Comparison of ENCODE assay signal across 11 cellular contexts in genomic region chr3:3801510-3801841, GRCh38. TPM values are rescaled to one million over a fixed set of nuclear protein-coding genes. Genes with fewer than 3 reads are reported as not detected.
A peak's percentile ranks its signal among the peaks of the same experiment; 100 is the strongest.
DNase-seq lines count a peak whose midpoint lies in the region; ATAC-seq and TF ChIP-seq lines count a peak whose summit lies in the region.
"Had no signal": no experiment of that assay in that cellular context is flagged by ENCODE, and none has a peak within 500 bp of the region (broad histone marks: within the 10 kb centered on the region; RNA-seq: fewer than 3 reads in every experiment).

No MANE protein-coding gene starts in this region.

- H3K27me3 Mint-ChIP-seq in mesothelial cell of epicardium (ENCODE audit: low read depth): peaks cover 14% of the 10 kb centered on the region

- DNase-seq in cardiac muscle cell (ENCODE audit: low read depth in 1 of 2, low spot score in 1 of 2) (no peak), Right ventricle myocardium inferior (ENCODE audit: missing footprints) (no peak), coronary artery (ENCODE audit: low spot score) (no peak), mesothelial cell of epicardium (ENCODE audit: low spot score in 2 of 2, unreplicated experiment in 2 of 2) (no peak), thoracic aorta (ENCODE audit: low spot score) (no peak), activated gamma-delta T cell (lab: John Stamatoyannopoulos, UW) (no peak)
- DNase-seq: DND-41, left colon had no signal

- H3K9me3 Mint-ChIP-seq in mesothelial cell of epicardium: no peaks in the 10 kb centered on the region

- TF ChIP-seq CTCF in cardiac muscle cell (IDR thresholded peaks at IDR 0.05; ENCODE audit: low read depth, low read length) (no peak), coronary artery (IDR thresholded peaks at IDR 0.05) (no peak), mesothelial cell of epicardium (IDR thresholded peaks at IDR 0.05; ENCODE audit: unreplicated experiment) (no peak), thoracic aorta (IDR thresholded peaks at IDR 0.05) (no peak)

- H3K4me1 ChIP-seq in cardiac muscle cell (ENCODE audit: low read depth) (peaks cover 3% of the 10 kb centered on the region), thoracic aorta (ENCODE audit: control insufficient read depth in 1 of 2, low read depth in 2 of 2) (peaks cover 0 to 9% of the 10 kb centered on the region in 2 donors)

- peak overlapping the region; percentile 51 for H3K27ac Mint-ChIP-seq in mesothelial cell of epicardium

- no peak for ATAC-seq in Right ventricle myocardium inferior
- ATAC-seq in thoracic aorta (ENCODE audit: insufficient number of reproducible peaks, low FRiP score, low read depth): no peak
- no peak for ATAC-seq in GM21529 (IDR thresholded peaks at IDR 0.05; ENCODE audit: unreplicated experiment)
- ATAC-seq in HG03432 (IDR thresholded peaks at IDR 0.05; ENCODE audit: unreplicated experiment): no peak

- peaks cover 32% of the 10 kb centered on the region for H3K4me1 Mint-ChIP-seq in mesothelial cell of epicardium

- H3K27me3 ChIP-seq in cardiac muscle cell (peaks cover 68% of the 10 kb centered on the region), thoracic aorta (replicated peaks; ENCODE audit: insufficient read depth) (no peaks in the 10 kb centered on the region)

- peaks cover 4% of the 10 kb centered on the region for H3K36me3 Mint-ChIP-seq in mesothelial cell of epicardium

- H3K4me3 ChIP-seq in cardiac muscle cell: peak overlapping the region; percentile 49
- H3K4me3 ChIP-seq in coronary artery: peak overlapping the region; percentile 80
- H3K4me3 ChIP-seq in thoracic aorta: peak overlapping the region; percentile 85

- H3K4me3 Mint-ChIP-seq in mesothelial cell of epicardium: peak overlapping the region; percentile 88

- no peaks in the 10 kb centered on the region for H3K36me3 ChIP-seq in cardiac muscle cell
- no peaks in the 10 kb centered on the region for H3K36me3 ChIP-seq in thoracic aorta

- intact Hi-C loops in Right ventricle myocardium inferior (cut with DNase I): no loop called here

- H3K9me3 ChIP-seq in cardiac muscle cell (ENCODE audit: low read depth) (no peaks in the 10 kb centered on the region), thoracic aorta (no peaks in the 10 kb centered on the region)

- no peak overlapping the region for H3K27ac ChIP-seq in cardiac muscle cell
- no peak overlapping the region for H3K27ac ChIP-seq in coronary artery
- no peak overlapping the region for H3K27ac ChIP-seq in thoracic aorta

RNA-seq across cellular contexts. Expression of gene LRRN1, which starts 2.2 kb away (rescaled TPM):
- total RNA-seq in cardiac muscle cell (0.85 and 3.0 TPM in 2 replicates), Right ventricle myocardium inferior (0.11 TPM), mesothelial cell of epicardium (59.1 to 63.8 TPM (median 60.2 TPM) in 3 replicates), thoracic aorta (1 to 10 TPM; 4.3 to 7.7 TPM)
- 2.0 and 6.0 TPM in 2 replicates for polyA plus RNA-seq in cardiac muscle cell
- total RNA-seq: RPMI7951 had no signal
